In genomic region chr14:99983251-99984012, GRCh38 we compare ENCODE assay signal across 24 cellular contexts.
A peak's percentile ranks its signal among the peaks of the same experiment; 100 is the strongest.
DNase-seq lines count a peak whose midpoint lies in the region; ATAC-seq lines count a peak whose summit lies in the region.
"Had no signal": no experiment of that assay in that cellular context is flagged by ENCODE, and none has a peak within 500 bp of the region (broad histone marks: within the 10 kb centered on the region; RNA-seq: fewer than 3 reads in every experiment).

No MANE protein-coding gene starts in this region.

- peak overlapping the region; percentile 62 for H3K27ac ChIP-seq in KOPT-K1 (ENCODE audit: low read depth, low read length, poor library complexity, severe bottlenecking)
- no peak overlapping the region for H3K27ac ChIP-seq in naive thymus-derived CD4-positive, alpha-beta T cell (ENCODE audit: low read depth, low read length)
- H3K27ac ChIP-seq: adrenal gland, pancreas, stomach had no signal

- peaks cover 23% of the 10 kb centered on the region for H3K4me1 ChIP-seq in adipocyte (ENCODE audit: control insufficient read depth, insufficient read depth, low read length)
- peaks cover 0 to 15% of the 10 kb centered on the region in 2 donors for H3K4me1 ChIP-seq in naive thymus-derived CD4-positive, alpha-beta T cell (ENCODE audit: control insufficient read depth in 2 of 2, insufficient read depth in 2 of 2, low read length in 2 of 2)

- peak overlapping the region; percentile 18 for H3K9ac ChIP-seq in adipocyte (ENCODE audit: low read length)

- H3K4me3 ChIP-seq in adipocyte (ENCODE audit: low read length), result no peak overlapping the region
- no peak overlapping the region for H3K4me3 ChIP-seq in naive thymus-derived CD4-positive, alpha-beta T cell (ENCODE audit: low read length)
- H3K4me3 ChIP-seq: adrenal gland, pancreas, stomach had no signal

- peaks cover 19% of the 10 kb centered on the region for H3K4me1 Mint-ChIP-seq in T-helper 2 cell treated with Interferon-gamma antibody and Interleukin-4, amounts not matched to agents 5 μg/mL and 100 μg/mL, for 36 hours (ENCODE audit: low read depth)
- peaks cover 5 to 21% (median 19%) of the 10 kb centered on the region in 7 donors for H3K4me1 Mint-ChIP-seq in naive thymus-derived CD4-positive, alpha-beta T cell

- peaks cover 1% of the 10 kb centered on the region for H3K27me3 Mint-ChIP-seq in T-helper 2 cell treated with Interferon-gamma antibody and Interleukin-4, amounts not matched to agents 5 μg/mL and 100 μg/mL, for 36 hours (ENCODE audit: low read depth)
- H3K27me3 Mint-ChIP-seq in naive thymus-derived CD4-positive, alpha-beta T cell, result no peaks in the 10 kb centered on the region

- intact Hi-C loops in naive thymus-derived CD4-positive, alpha-beta T cell (cut with micrococcal nuclease), result loop anchor here (2.0 to 5.0 kb wide), 6 partner anchors 41 to 659 kb away; partner anchors contain the start of gene EVL (in 1 of the 2)
- intact Hi-C loops in head of caudate nucleus (cut with DNase I), result loop anchor here (2.0 to 10.0 kb wide), 2 partner anchors 121 to 209 kb away; no protein-coding TSS in a partner anchor

- peak overlapping the region; percentile 4 for H3K27ac Mint-ChIP-seq in T-helper 2 cell treated with Interferon-gamma antibody and Interleukin-4, amounts not matched to agents 5 μg/mL and 100 μg/mL, for 36 hours
- H3K27ac Mint-ChIP-seq in naive thymus-derived CD4-positive, alpha-beta T cell, result peak overlapping the region in 8 of 9 donors; percentile 3 to 85 (median 60)
- H3K27ac Mint-ChIP-seq: activated T-helper 1 cell treated with anti-CD3 and anti-CD28 coated beads, Interleukin-12 subunit alpha, Interleukin-12 subunit beta, Interleukin-2, Interleukin-4 antibody, amounts not matched to agents 30 ng/mL and 10 ng/mL and 1 ng/mL, durations not matched to agents 14 hours and 24 hours and 36 hours had no signal

- DNase-seq in T-helper 2 cell treated with Interferon-gamma antibody and Interleukin-4, amounts not matched to agents 5 μg/mL and 100 μg/mL, for 36 hours (ENCODE audit: low spot score), result no peak
- DNase-seq in T-helper 2 cell (no peak), adipocyte (ENCODE audit: low read depth) (no peak), AG08396 (ENCODE audit: low spot score) (no peak), head of caudate nucleus (no peak)
- no peak for DNase-seq in naive thymus-derived CD4-positive, alpha-beta T cell
- no peak for DNase-seq in activated CD8-positive, alpha-beta memory T cell treated with anti-CD3 and anti-CD28 coated beads for 24 hours
- DNase-seq: 8988T; adrenal gland; BE2C; cortex of kidney; glutamatergic neuron; mesendoderm; natural killer cell; NCI-H510A; pancreas; right cardiac atrium; RPMI8226; stimulated activated CD4-positive, alpha-beta T cell treated with anti-CD3 and anti-CD28 coated beads, Interleukin-12 subunit alpha, Interleukin-12 subunit beta, amount 100 ng/mL, for 4 hours; stomach; T1000; trophoblast cell had no signal

- H3K36me3 Mint-ChIP-seq in T-helper 2 cell treated with Interferon-gamma antibody and Interleukin-4, amounts not matched to agents 5 μg/mL and 100 μg/mL, for 36 hours (ENCODE audit: low read depth), result peaks cover 3% of the 10 kb centered on the region
- peaks cover 0 to 5% (median 4%) of the 10 kb centered on the region in 5 donors for H3K36me3 Mint-ChIP-seq in naive thymus-derived CD4-positive, alpha-beta T cell
- H3K36me3 Mint-ChIP-seq: natural killer cell had no signal

- H3K27me3 ChIP-seq in adipocyte (replicated peaks; ENCODE audit: control insufficient read depth, insufficient read depth, low read length), result no peaks in the 10 kb centered on the region
- H3K27me3 ChIP-seq in naive thymus-derived CD4-positive, alpha-beta T cell (ENCODE audit: control insufficient read depth in 2 of 2, insufficient read depth in 2 of 2, low read length in 2 of 2), result no peaks in the 10 kb centered on the region
- H3K27me3 ChIP-seq: adrenal gland, BE2C, pancreas, stomach had no signal

- ATAC-seq in naive thymus-derived CD4-positive, alpha-beta T cell, result no peak

- H3K4me3 Mint-ChIP-seq in T-helper 2 cell treated with Interferon-gamma antibody and Interleukin-4, amounts not matched to agents 5 μg/mL and 100 μg/mL, for 36 hours, result no peak overlapping the region
- H3K4me3 Mint-ChIP-seq in naive thymus-derived CD4-positive, alpha-beta T cell, result no peak overlapping the region
- H3K4me3 Mint-ChIP-seq: activated T-helper 1 cell treated with anti-CD3 and anti-CD28 coated beads, Interleukin-12 subunit alpha, Interleukin-12 subunit beta, Interleukin-2, Interleukin-4 antibody, amounts not matched to agents 30 ng/mL and 10 ng/mL and 1 ng/mL, durations not matched to agents 14 hours and 24 hours and 36 hours; natural killer cell had no signal

- CTCF ChIA-PET in naive thymus-derived CD4-positive, alpha-beta T cell (lab: Charles Lee), result interaction anchor here (0.6 to 6.5 kb wide), 20 partner anchors 10 to 394 kb away, joined by 3 to 66 read pairs (median 4); no protein-coding TSS in a partner anchor

- H3K36me3 ChIP-seq in KOPT-K1 (ENCODE audit: insufficient read depth, low read length) (peaks cover 17% of the 10 kb centered on the region), adipocyte (ENCODE audit: control insufficient read depth, insufficient read depth, low read length, severe bottlenecking) (no peaks in the 10 kb centered on the region)
- no peaks in the 10 kb centered on the region for H3K36me3 ChIP-seq in naive thymus-derived CD4-positive, alpha-beta T cell (ENCODE audit: control insufficient read depth in 2 of 3, insufficient read depth in 3 of 3, low read length in 3 of 3)
- H3K36me3 ChIP-seq: adrenal gland, BE2C, pancreas, stomach had no signal

- peaks cover 20% of the 10 kb centered on the region for H3K9me3 ChIP-seq in KOPT-K1 (ENCODE audit: insufficient read depth, low read length, poor library complexity, severe bottlenecking)
- no peaks in the 10 kb centered on the region for H3K9me3 ChIP-seq in adipocyte (ENCODE audit: control insufficient read depth, low read length)
- H3K9me3 ChIP-seq in naive thymus-derived CD4-positive, alpha-beta T cell (ENCODE audit: control insufficient read depth in 2 of 3, low read length in 3 of 3), result no peaks in the 10 kb centered on the region
- H3K9me3 ChIP-seq: adrenal gland, BE2C, pancreas, stomach had no signal

- peaks cover 3% of the 10 kb centered on the region for H3K9me3 Mint-ChIP-seq in T-helper 2 cell treated with Interferon-gamma antibody and Interleukin-4, amounts not matched to agents 5 μg/mL and 100 μg/mL, for 36 hours
- H3K9me3 Mint-ChIP-seq in naive thymus-derived CD4-positive, alpha-beta T cell, result peaks cover 0 to 5% (median 0%) of the 10 kb centered on the region in 11 donors
- H3K9me3 Mint-ChIP-seq: natural killer cell had no signal

- POLR2A ChIA-PET in naive thymus-derived CD4-positive, alpha-beta T cell (lab: Charles Lee), result interaction anchor here (0.6 to 2.0 kb wide), 8 partner anchors 67 to 232 kb away, joined by 3 to 9 read pairs (median 4); partner anchors contain the start of gene EVL
